In the genomic region with DNA sequence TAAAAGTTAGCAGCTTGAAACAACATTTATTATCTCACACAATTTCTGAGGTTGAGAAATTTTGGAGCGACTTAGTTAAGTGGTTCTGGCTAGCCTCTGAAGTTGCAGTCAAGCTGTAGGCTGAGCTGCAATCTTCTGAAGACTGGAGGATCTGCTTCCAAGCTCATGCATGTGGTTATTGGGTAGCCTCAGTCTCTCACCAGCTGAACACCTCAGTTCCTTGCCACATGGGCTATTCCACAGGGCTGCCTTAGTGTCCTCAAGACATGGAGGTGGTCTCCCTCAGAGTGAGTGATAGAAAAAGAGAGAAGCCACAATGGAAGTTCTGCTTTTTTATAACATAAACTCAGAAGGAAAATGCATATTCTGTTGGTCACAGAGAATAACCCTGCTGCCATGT, we compare ENCODE assay signal across 6 cellular contexts.
"Had no signal": no experiment of that assay in that cellular context is flagged by ENCODE, and none has a peak within 500 bp of the region (broad histone marks: within the 10 kb centered on the region; RNA-seq: fewer than 3 reads in every experiment).

No MANE protein-coding gene starts in this region.

- H3K4me3 Mint-ChIP-seq: HFFc6, IgD-negative memory B cell had no signal

- DNase-seq: GM23248, HFFc6, KBM-7 had no signal

- H3K4me3 ChIP-seq: GM23248, HAP-1 had no signal

- H3K36me3 ChIP-seq: HAP-1 had no signal

- H2AFZ ChIP-seq: GM23248 had no signal

- H3K9me3 ChIP-seq: HAP-1 had no signal

- H3K9ac ChIP-seq: GM23248 had no signal

- H3K9me3 Mint-ChIP-seq: IgD-negative memory B cell had no signal

- H3K36me3 Mint-ChIP-seq: IgD-negative memory B cell had no signal

- H3K27ac ChIP-seq: GM23248, HL-60 had no signal

- H3K27ac Mint-ChIP-seq: HFFc6, IgD-negative memory B cell had no signal

- H3K4me1 ChIP-seq: HAP-1 had no signal
